Comparison of ENCODE assay signal across 18 cellular contexts in the genomic region with DNA sequence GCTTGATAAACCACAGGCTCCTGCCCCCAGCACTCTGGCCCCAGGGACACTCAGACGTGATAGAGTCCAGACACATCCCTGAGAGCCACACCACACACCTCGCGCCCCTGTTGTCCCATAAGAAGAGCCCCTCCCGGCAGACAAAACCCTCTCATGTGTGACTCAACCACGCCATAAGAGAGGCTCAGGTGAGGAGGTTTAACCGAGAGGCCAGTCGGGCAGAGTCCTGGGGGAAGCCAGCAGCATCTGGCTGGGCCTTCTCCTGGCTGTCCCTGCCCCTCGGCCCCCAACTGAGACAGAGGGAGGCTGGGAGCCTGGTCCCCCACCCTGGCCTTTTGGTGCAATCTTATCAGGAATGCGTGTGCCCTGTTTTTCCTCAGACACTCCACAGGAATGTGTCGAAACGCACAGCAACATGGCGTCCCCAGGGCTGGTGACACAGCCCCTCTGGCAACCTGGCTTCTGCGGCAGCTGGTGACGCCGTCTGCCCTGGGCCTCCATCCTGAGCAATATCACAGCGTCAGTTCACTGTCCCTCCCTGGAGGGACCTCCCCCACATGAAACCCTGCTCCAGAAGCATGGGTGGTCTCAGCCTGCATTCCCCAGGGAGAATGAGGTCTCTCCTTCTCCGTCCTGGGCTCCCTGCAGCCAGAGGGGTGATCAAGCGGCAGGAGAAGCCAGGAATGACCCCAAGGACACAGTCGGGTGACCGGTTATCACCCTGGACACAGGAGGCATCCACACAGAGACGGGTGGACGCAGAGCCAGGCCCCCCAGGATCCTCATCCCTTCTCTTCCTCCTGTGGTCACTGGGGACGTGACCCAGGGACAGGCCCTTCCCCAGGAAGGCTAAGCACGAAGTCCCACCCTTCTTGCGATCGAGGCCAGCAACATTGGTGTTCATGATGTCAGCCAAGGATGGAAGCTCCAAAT.
DNase-seq lines count a peak whose midpoint lies in the region; ATAC-seq and TF ChIP-seq lines count a peak whose summit lies in the region.
"Had no signal": no experiment of that assay in that cellular context is flagged by ENCODE, and none has a peak within 500 bp of the region (broad histone marks: within the 10 kb centered on the region; RNA-seq: fewer than 3 reads in every experiment).

No MANE protein-coding gene starts in this region.

- peak overlapping the region; percentile 54 for H3K4me2 ChIP-seq in smooth muscle cell
- H3K4me2 ChIP-seq: KMS-11 had no signal

- H2AFZ ChIP-seq in smooth muscle cell (ENCODE audit: low read depth): peak overlapping the region; percentile 47

- 81% methylated on average over 26 of the region's 26 CpGs for WGBS in right cardiac atrium
- WGBS in mesodermal cell (ENCODE audit: insufficient coverage in 2 of 2), 2 experiments: 77 to 84% methylated on average over 24 to 25 of the region's 26 CpGs
- WGBS in smooth muscle cell (ENCODE audit: low lambda C conversion rate): 40% methylated on average over 26 of the region's 26 CpGs

- DNase-seq in Right ventricle myocardium inferior (ENCODE audit: missing footprints) (no peak), right cardiac atrium (no peak), left cardiac atrium (no peak), smooth muscle cell (lab: John Stamatoyannopoulos, UW; ENCODE audit: unreplicated experiment) (no peak), SHP77 treated with DMSO at 0.1 percent for 48 hours (lab: John Stamatoyannopoulos, UW) (no peak), CD1c-positive myeloid dendritic cell (ENCODE audit: extremely low spot score) (no peak), occipital lobe (lab: John Stamatoyannopoulos, UW) (no peak)
- DNase-seq: GOT3, HFFc6, NCI-H1092, NCI-H446 treated with DMSO at 0.1 percent for 48 hours, NCI-H774, SHP77 had no signal

- H3K36me3 ChIP-seq in mesodermal cell (ENCODE audit: control insufficient read depth, insufficient read depth, low read length): no peaks in the 10 kb centered on the region
- no peaks in the 10 kb centered on the region for H3K36me3 ChIP-seq in smooth muscle cell (ENCODE audit: low read depth)
- H3K36me3 ChIP-seq: BLaER1 treated with 17β-estradiol and CSF1 and Interleukin-3, amounts not matched to agents 10 nM and 100 nM had no signal

- intact Hi-C loops in Right ventricle myocardium inferior (cut with DNase I) (no loop called here), right cardiac atrium (cut with DNase I) (no loop called here), left cardiac atrium (cut with DNase I) (loop anchor here in 1 of 2 donors (5.0 kb wide), 1 partner anchor 178 kb away; no protein-coding TSS in a partner anchor)

- TF ChIP-seq CTCF in smooth muscle cell (IDR thresholded peaks at IDR 0.05; ENCODE audit: borderline replicate concordance, insufficient read depth, poor library complexity, severe bottlenecking): no peak

- ATAC-seq in Right ventricle myocardium inferior (peak; percentile 30), right cardiac atrium (no peak), left cardiac atrium (peak; percentile 39 to 52)
- ATAC-seq: Panc1 had no signal

- H3K27ac ChIP-seq in right cardiac atrium (ENCODE audit: low read length) (no peak overlapping the region), mesodermal cell (ENCODE audit: low read depth, low read length, severe bottlenecking) (peak overlapping the region; percentile 84), smooth muscle cell (ENCODE audit: low read depth) (peak overlapping the region; percentile 48)
- H3K27ac ChIP-seq: 22Rv1; BLaER1 treated with 17β-estradiol and CSF1 and Interleukin-3, amounts not matched to agents 10 nM and 100 nM; KMS-11 had no signal

- no peaks in the 10 kb centered on the region for H3K79me2 ChIP-seq in smooth muscle cell (ENCODE audit: low read depth)

- H3K9me3 ChIP-seq in right cardiac atrium (ENCODE audit: control insufficient read depth, low read length): no peaks in the 10 kb centered on the region
- H3K9me3 ChIP-seq in mesodermal cell (ENCODE audit: control insufficient read depth, low read length): no peaks in the 10 kb centered on the region
- no peaks in the 10 kb centered on the region for H3K9me3 ChIP-seq in smooth muscle cell (replicated peaks; ENCODE audit: low read depth)

- peaks cover 27% of the 10 kb centered on the region for H3F3A ChIP-seq in smooth muscle cell (ENCODE audit: low read depth)

- H3K9ac ChIP-seq in smooth muscle cell (ENCODE audit: low read depth): no peak overlapping the region
- H3K9ac ChIP-seq: BLaER1 treated with 17β-estradiol and CSF1 and Interleukin-3, amounts not matched to agents 10 nM and 100 nM; KMS-11 had no signal

- H4K20me1 ChIP-seq in smooth muscle cell (ENCODE audit: low read depth): no peaks in the 10 kb centered on the region
- H4K20me1 ChIP-seq: BLaER1 treated with 17β-estradiol and CSF1 and Interleukin-3, amounts not matched to agents 10 nM and 100 nM had no signal

- H3K4me1 ChIP-seq in right cardiac atrium (ENCODE audit: control insufficient read depth, insufficient read depth, low read length) (no peaks in the 10 kb centered on the region), mesodermal cell (ENCODE audit: control insufficient read depth, insufficient read depth, low read length, poor library complexity, severe bottlenecking) (peaks cover 16% of the 10 kb centered on the region), smooth muscle cell (ENCODE audit: low read depth) (no peaks in the 10 kb centered on the region)

- H3K27me3 ChIP-seq in right cardiac atrium (ENCODE audit: control insufficient read depth, insufficient read depth): no peaks in the 10 kb centered on the region
- no peaks in the 10 kb centered on the region for H3K27me3 ChIP-seq in smooth muscle cell (ENCODE audit: low read depth)
- H3K27me3 ChIP-seq: BLaER1 treated with 17β-estradiol and CSF1 and Interleukin-3, amounts not matched to agents 10 nM and 100 nM had no signal

- H3K4me3 ChIP-seq in right cardiac atrium (ENCODE audit: low read length) (no peak overlapping the region), mesodermal cell (ENCODE audit: extremely low read depth, insufficient read depth, low read length, poor library complexity, severe bottlenecking) (no peak overlapping the region), smooth muscle cell (no peak overlapping the region)
- H3K4me3 ChIP-seq: BLaER1 treated with 17β-estradiol and CSF1 and Interleukin-3, amounts not matched to agents 10 nM and 100 nM had no signal

Comparison
In these comparisons a context has a peak if more than half of its experiments do, and no peak if none do; other contexts are left out.
1. ATAC-seq: peak in Right ventricle myocardium inferior (single experiment) and left cardiac atrium (2 of 2); none in right cardiac atrium (0 of 2).